27 cellular contexts compared by ENCODE assay signal in the genomic region with DNA sequence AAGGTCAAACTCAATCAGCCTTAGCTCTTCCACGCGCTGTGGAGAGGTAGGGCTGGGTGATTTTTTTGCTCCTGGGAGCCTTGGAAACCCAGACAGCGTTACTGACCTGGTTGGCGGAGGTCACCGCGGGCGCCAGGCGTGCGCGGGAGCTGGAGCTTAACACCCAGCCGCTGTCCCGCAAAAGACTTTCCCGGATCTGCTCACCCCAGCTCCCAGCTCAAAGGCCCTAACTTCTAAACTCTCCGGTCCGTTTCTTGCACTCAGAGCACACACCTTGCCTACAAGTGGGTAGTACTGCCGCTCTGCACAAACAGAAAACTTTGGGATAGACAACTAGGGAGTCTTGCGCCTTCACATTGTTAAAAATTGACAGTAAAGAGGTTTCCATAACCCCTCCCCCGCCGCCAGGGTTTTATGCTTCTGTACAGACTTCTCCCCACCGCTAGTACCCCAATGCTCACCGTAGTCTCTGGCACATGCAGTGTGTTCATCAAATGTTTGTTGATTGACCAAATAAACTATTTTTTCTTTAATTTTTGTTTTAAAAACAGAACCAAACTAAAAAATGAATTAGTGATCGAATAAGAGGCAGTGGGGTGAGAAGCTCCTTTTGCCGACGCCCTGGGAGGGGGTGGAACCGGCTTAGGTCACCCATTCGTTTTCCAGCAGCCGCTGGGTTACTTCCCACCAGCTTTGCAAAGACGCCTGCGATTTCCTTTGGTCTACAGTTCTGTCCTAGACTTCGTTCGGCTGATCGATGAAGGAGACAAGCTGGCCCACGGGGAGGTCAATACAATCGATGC. TPM values are rescaled to one million over a fixed set of nuclear protein-coding genes. Genes with fewer than 3 reads are reported as not detected.
"Had no signal": no experiment of that assay in that cellular context is flagged by ENCODE, and none has a peak within 500 bp of the region (broad histone marks: within the 10 kb centered on the region; RNA-seq: fewer than 3 reads in every experiment).

No MANE protein-coding gene starts in this region.

- H3K36me3 ChIP-seq: breast epithelium, gastroesophageal sphincter, heart left ventricle, thoracic aorta, WERI-Rb-1 had no signal

- H3K36me3 Mint-ChIP-seq: activated naive CD8-positive, alpha-beta T cell; natural killer cell treated with Interleukin-12 subunit alpha and Interleukin-12 subunit beta and Interleukin-15 and Interleukin-18, amount 100 ng/mL, for 72 hours; T-cell had no signal

- H3K9me3 ChIP-seq: breast epithelium, heart left ventricle, thoracic aorta had no signal

- ATAC-seq: gastroesophageal sphincter; heart left ventricle; left lobe of liver; natural killer cell treated with Interleukin-12 subunit alpha and Interleukin-12 subunit beta and Interleukin-15 and Interleukin-18, amount 100 ng/mL, for 72 hours; sciatic nerve; T-cell had no signal

- H3K4me3 ChIP-seq: gastroesophageal sphincter, heart left ventricle, lung, thoracic aorta had no signal

- H3K9me3 Mint-ChIP-seq: activated T-cell treated with anti-CD3 and anti-CD28 coated beads, Interleukin-2, amount 50 U/mL, for 24 hours; activated T-helper 2 cell treated with anti-CD3 and anti-CD28 coated beads, Interferon-gamma antibody, Interleukin-2, Interleukin-4, amounts not matched to agents 10 μg/mL and 5 μg/mL and 100 μg/mL, durations not matched to agents 14 hours and 24 hours and 36 hours; central memory CD8-positive, alpha-beta T cell; natural killer cell treated with Interleukin-12 subunit alpha and Interleukin-12 subunit beta and Interleukin-15 and Interleukin-18, amount 100 ng/mL, for 72 hours; T-cell; T-helper 2 cell treated with Interferon-gamma antibody and Interleukin-4, amounts not matched to agents 5 μg/mL and 100 μg/mL, for 36 hours had no signal

- H3K4me1 Mint-ChIP-seq: central memory CD8-positive, alpha-beta T cell had no signal

- H3K27ac Mint-ChIP-seq: activated naive CD8-positive, alpha-beta T cell; activated T-cell treated with anti-CD3 and anti-CD28 coated beads, Interleukin-2, amount 50 U/mL, for 24 hours; activated T-helper 2 cell treated with anti-CD3 and anti-CD28 coated beads, Interferon-gamma antibody, Interleukin-2, Interleukin-4, amounts not matched to agents 10 μg/mL and 5 μg/mL and 100 μg/mL, durations not matched to agents 14 hours and 24 hours and 36 hours; natural killer cell treated with Interleukin-12 subunit alpha and Interleukin-12 subunit beta and Interleukin-15 and Interleukin-18, amount 100 ng/mL, for 72 hours; T-cell; T-helper 2 cell treated with Interferon-gamma antibody and Interleukin-4, amounts not matched to agents 5 μg/mL and 100 μg/mL, for 36 hours had no signal

- H3K27ac ChIP-seq: breast epithelium, epithelial cell of prostate, gastroesophageal sphincter, heart left ventricle, thoracic aorta, WERI-Rb-1 had no signal

- H3K4me3 Mint-ChIP-seq: activated naive CD8-positive, alpha-beta T cell; activated T-cell treated with anti-CD3 and anti-CD28 coated beads, Interleukin-2, amount 50 U/mL, for 24 hours; central memory CD8-positive, alpha-beta T cell; natural killer cell treated with Interleukin-12 subunit alpha and Interleukin-12 subunit beta and Interleukin-15 and Interleukin-18, amount 100 ng/mL, for 72 hours; T-cell; T-helper 2 cell treated with Interferon-gamma antibody and Interleukin-4, amounts not matched to agents 5 μg/mL and 100 μg/mL, for 36 hours had no signal

- DNase-seq: activated CD4-positive, alpha-beta T cell treated with anti-CD3 and anti-CD28 coated beads for 1 hour; activated CD4-positive, alpha-beta T cell treated with anti-CD3 and anti-CD28 coated beads, Interleukin-2, amount 50 U/mL, for 1 hour; activated CD8-positive, alpha-beta memory T cell treated with anti-CD3 and anti-CD28 coated beads for 24 hours; activated CD8-positive, alpha-beta memory T cell treated with anti-CD3 and anti-CD28 coated beads, Interleukin-2, amount 50 U/mL, for 4 hours; activated naive CD4-positive, alpha-beta T cell; activated T-cell treated with anti-CD3 and anti-CD28 coated beads, Interleukin-2, amount 50 U/mL, for 24 hours; amniotic stem cell; heart left ventricle; midbrain; nucleus accumbens; stimulated activated CD4-positive, alpha-beta T cell treated with anti-CD3 and anti-CD28 coated beads, Interleukin-2, amount 100 ng/mL, for 48 hours; stimulated activated CD8-positive, alpha-beta memory T cell treated with anti-CD3 and anti-CD28 coated beads, Interleukin-4, amount 100 ng/mL, for 48 hours; stimulated activated naive CD4-positive, alpha-beta T cell; T-cell; WERI-Rb-1 had no signal

- H3K4me1 ChIP-seq: breast epithelium had no signal

RNA-seq across cellular contexts. Expression of a gene that starts 12.7 kb away (rescaled TPM):
- total RNA-seq: activated T-helper 2 cell treated with anti-CD3 and anti-CD28 coated beads, Interferon-gamma antibody, Interleukin-2, Interleukin-4, amounts not matched to agents 10 μg/mL and 5 μg/mL and 100 μg/mL, durations not matched to agents 14 hours and 24 hours and 36 hours; natural killer cell treated with Interleukin-12 subunit alpha and Interleukin-12 subunit beta and Interleukin-15 and Interleukin-18, amount 100 ng/mL, for 72 hours had no signal
